29 cellular contexts compared by ENCODE assay signal in the genomic region with DNA sequence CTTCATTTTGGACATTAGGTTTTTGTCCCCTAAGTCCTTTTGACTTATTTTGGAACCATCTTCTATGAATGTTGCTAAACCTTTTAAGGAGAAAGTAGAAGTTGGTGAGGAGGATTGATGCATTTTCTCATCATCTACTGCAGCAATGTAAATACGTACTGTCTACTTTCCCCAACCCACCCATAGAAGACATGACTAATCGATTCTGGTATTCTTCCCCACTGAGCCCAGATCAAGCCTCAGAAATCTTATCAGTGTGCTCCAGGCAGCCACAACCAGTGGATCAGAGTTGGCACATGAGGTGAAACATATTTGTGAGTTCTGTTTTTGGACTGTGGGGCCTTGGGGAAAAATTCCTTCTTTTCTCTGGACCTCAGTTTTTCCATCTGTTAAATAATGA. TPM values are rescaled to one million over a fixed set of nuclear protein-coding genes. Genes with fewer than 3 reads are reported as not detected.
"Had no signal": no experiment of that assay in that cellular context is flagged by ENCODE, and none has a peak within 500 bp of the region (broad histone marks: within the 10 kb centered on the region; RNA-seq: fewer than 3 reads in every experiment).

No MANE protein-coding gene starts in this region.

- H3K9ac ChIP-seq: neural progenitor cell had no signal

- H2AFZ ChIP-seq: neural progenitor cell had no signal

- DNase-seq: activated CD4-positive, alpha-beta T cell treated with anti-CD3 and anti-CD28 coated beads for 1 hour; activated CD4-positive, alpha-beta T cell treated with anti-CD3 and anti-CD28 coated beads, Interleukin-2, amount 50 U/mL, for 1 hour; activated CD8-positive, alpha-beta T cell treated with anti-CD3 and anti-CD28 coated beads for 36 hours; activated naive CD8-positive, alpha-beta T cell treated with anti-CD3 and anti-CD28 coated beads, Interleukin-2, amount 50 U/mL, for 24 hours; activated T-cell treated with anti-CD3 and anti-CD28 coated beads, Interleukin-2, amount 50 U/mL, for 48 hours; anterior cingulate cortex; foreskin keratinocyte; islet precursor cell; left ventricle myocardium inferior; natural killer cell; occipital lobe; stimulated activated CD4-positive, alpha-beta T cell treated with anti-CD3 and anti-CD28 coated beads, Interleukin-15, amount 100 ng/mL, for 24 hours; stimulated activated CD4-positive, alpha-beta T cell treated with anti-CD3 and anti-CD28 coated beads, Interleukin-2, amount 100 ng/mL, for 24 hours; stimulated activated naive B cell treated with anti-CD40 and anti-IgM and Interleukin-4, amounts not matched to agents 10 μg/mL and 1 μg/mL and 100 μg/mL, for 72 hours; stomach; T-cell; tibial artery; upper lobe of right lung had no signal

- H3K27ac ChIP-seq: foreskin keratinocyte, left ventricle myocardium inferior, neural progenitor cell, right atrium auricular region, stomach, upper lobe of right lung had no signal

- H3K9me3 Mint-ChIP-seq: activated CD8-positive, alpha-beta T cell treated with anti-CD3 and anti-CD28 coated beads for 36 hours; activated naive CD4-positive, alpha-beta T cell treated with anti-CD3 and anti-CD28 coated beads, Interleukin-2, amount 50 U/mL, for 24 hours; activated naive CD8-positive, alpha-beta T cell treated with anti-CD3 and anti-CD28 coated beads, Interleukin-2, amount 50 U/mL, for 24 hours; activated T-helper 2 cell treated with anti-CD3 and anti-CD28 coated beads, Interferon-gamma antibody, Interleukin-2, Interleukin-4, amounts not matched to agents 10 μg/mL and 5 μg/mL and 100 μg/mL, durations not matched to agents 14 hours and 24 hours and 36 hours; natural killer cell; T-cell; T-helper 2 cell treated with Interferon-gamma antibody and Interleukin-4, amounts not matched to agents 5 μg/mL and 100 μg/mL, for 36 hours; WTC11 had no signal

- H3K36me3 Mint-ChIP-seq: activated naive CD4-positive, alpha-beta T cell treated with anti-CD3 and anti-CD28 coated beads, Interleukin-2, amount 50 U/mL, for 24 hours; brain; natural killer cell; neural progenitor cell; stimulated activated naive B cell treated with anti-CD40 and anti-IgM and Interleukin-4, amounts not matched to agents 10 μg/mL and 1 μg/mL and 100 μg/mL, for 72 hours; T-cell; WTC11 had no signal

- H3K4me2 ChIP-seq: neural progenitor cell had no signal

- ATAC-seq: activated CD8-positive, alpha-beta T cell treated with anti-CD3 and anti-CD28 coated beads for 36 hours; activated naive CD8-positive, alpha-beta T cell treated with anti-CD3 and anti-CD28 coated beads, Interleukin-2, amount 50 U/mL, for 24 hours; esophagus mucosa; foreskin keratinocyte; natural killer cell; stimulated activated naive B cell treated with anti-CD40 and anti-IgM and Interleukin-4, amounts not matched to agents 10 μg/mL and 1 μg/mL and 100 μg/mL, for 72 hours; T-cell; upper lobe of right lung; WTC11 had no signal

- H3K4me3 ChIP-seq: left ventricle myocardium inferior, lung, neural progenitor cell, right atrium auricular region, stomach, tibial artery, upper lobe of right lung had no signal

- FAIRE-seq: endothelial cell of umbilical vein, TTC549 had no signal

- H3K36me3 ChIP-seq: left ventricle myocardium inferior, neural progenitor cell, right atrium auricular region, stomach, tibial artery, upper lobe of right lung had no signal

- H3K27me3 ChIP-seq: neural progenitor cell, right atrium auricular region, stomach, tibial artery, upper lobe of right lung had no signal

- H3K4me1 Mint-ChIP-seq: brain had no signal

- H3K4me1 ChIP-seq: foreskin keratinocyte, stomach, upper lobe of right lung had no signal

- H3K27ac Mint-ChIP-seq: activated CD8-positive, alpha-beta T cell treated with anti-CD3 and anti-CD28 coated beads for 36 hours; activated naive CD4-positive, alpha-beta T cell treated with anti-CD3 and anti-CD28 coated beads, Interleukin-2, amount 50 U/mL, for 24 hours; activated naive CD8-positive, alpha-beta T cell treated with anti-CD3 and anti-CD28 coated beads, Interleukin-2, amount 50 U/mL, for 24 hours; activated T-helper 2 cell treated with anti-CD3 and anti-CD28 coated beads, Interferon-gamma antibody, Interleukin-2, Interleukin-4, amounts not matched to agents 10 μg/mL and 5 μg/mL and 100 μg/mL, durations not matched to agents 14 hours and 24 hours and 36 hours; brain; natural killer cell; stimulated activated naive B cell treated with anti-CD40 and anti-IgM and Interleukin-4, amounts not matched to agents 10 μg/mL and 1 μg/mL and 100 μg/mL, for 72 hours; T-cell; T-helper 2 cell treated with Interferon-gamma antibody and Interleukin-4, amounts not matched to agents 5 μg/mL and 100 μg/mL, for 36 hours; WTC11 had no signal

- H3K4me3 Mint-ChIP-seq: activated CD8-positive, alpha-beta T cell treated with anti-CD3 and anti-CD28 coated beads for 36 hours; activated naive CD4-positive, alpha-beta T cell treated with anti-CD3 and anti-CD28 coated beads, Interleukin-2, amount 50 U/mL, for 24 hours; activated naive CD8-positive, alpha-beta T cell treated with anti-CD3 and anti-CD28 coated beads, Interleukin-2, amount 50 U/mL, for 24 hours; brain; natural killer cell; neural progenitor cell; stimulated activated naive B cell treated with anti-CD40 and anti-IgM and Interleukin-4, amounts not matched to agents 10 μg/mL and 1 μg/mL and 100 μg/mL, for 72 hours; T-cell; T-helper 2 cell treated with Interferon-gamma antibody and Interleukin-4, amounts not matched to agents 5 μg/mL and 100 μg/mL, for 36 hours; WTC11 had no signal

- H3K9me3 ChIP-seq: stomach, tibial artery, upper lobe of right lung had no signal

RNA-seq across cellular contexts. Expression of a gene that starts 57.7 kb away (rescaled TPM):
- total RNA-seq: activated T-helper 2 cell treated with anti-CD3 and anti-CD28 coated beads, Interferon-gamma antibody, Interleukin-2, Interleukin-4, amounts not matched to agents 10 μg/mL and 5 μg/mL and 100 μg/mL, durations not matched to agents 14 hours and 24 hours and 36 hours; foreskin keratinocyte had no signal
